In genomic region chr12:47783024-47783755, GRCh38 we compare ENCODE assay signal across 13 cellular contexts. TPM values are rescaled to one million over a fixed set of nuclear protein-coding genes. Genes with fewer than 3 reads are reported as not detected.
DNase-seq lines count a peak whose midpoint lies in the region; ATAC-seq, FAIRE-seq and TF ChIP-seq lines count a peak whose summit lies in the region.
"Had no signal": no experiment of that assay in that cellular context is flagged by ENCODE, and none has a peak within 500 bp of the region (broad histone marks: within the 10 kb centered on the region; RNA-seq: fewer than 3 reads in every experiment).

No MANE protein-coding gene starts in this region.

- H3K27me3 ChIP-seq in K562 (ENCODE audit: control insufficient read depth in 2 of 2, insufficient read depth in 2 of 2, low read length in 2 of 2) = no peaks in the 10 kb centered on the region

- H3K36me3 ChIP-seq in K562 (ENCODE audit: control insufficient read depth, insufficient read depth, low read length) = peaks cover 90% of the 10 kb centered on the region; the same call in 2 of the 3 replicates

- H3K9me1 ChIP-seq in K562 (ENCODE audit: control insufficient read depth, insufficient read depth, low read length) = no peaks in the 10 kb centered on the region

- H3K27ac Mint-ChIP-seq in T-helper 1 cell treated with Interleukin-12 subunit alpha and Interleukin-12 subunit beta and Interleukin-4 antibody, amounts not matched to agents 30 μg/mL and 1 μg/mL, for 36 hours = peak overlapping the region; percentile 84

- WGBS in K562 (ENCODE audit: insufficient coverage, low coverage, missing lambda C conversion rate) = 80% methylated on average over 10 of the region's 17 CpGs

- in situ Hi-C loops in K562 (cut with MboI) = no loop called here

- H3K36me3 Mint-ChIP-seq in T-helper 1 cell treated with Interleukin-12 subunit alpha and Interleukin-12 subunit beta and Interleukin-4 antibody, amounts not matched to agents 30 μg/mL and 1 μg/mL, for 36 hours (ENCODE audit: low read depth) = peaks cover 36% of the 10 kb centered on the region

- intact Hi-C loops in K562 (cut with micrococcal nuclease) (no loop called here), sciatic nerve (cut with DNase I) (no loop called here)

- no peaks in the 10 kb centered on the region for H3K9me3 Mint-ChIP-seq in T-helper 1 cell treated with Interleukin-12 subunit alpha and Interleukin-12 subunit beta and Interleukin-4 antibody, amounts not matched to agents 30 μg/mL and 1 μg/mL, for 36 hours
- H3K9me3 Mint-ChIP-seq: activated T-helper 2 cell treated with anti-CD3 and anti-CD28 coated beads, Interferon-gamma antibody, Interleukin-2, Interleukin-4, amounts not matched to agents 10 μg/mL and 5 μg/mL and 100 μg/mL, durations not matched to agents 14 hours and 24 hours and 36 hours had no signal

- H2AFZ ChIP-seq in K562 (ENCODE audit: low read depth, low read length) = no peak overlapping the region

- H3K9me3 ChIP-seq in K562 (replicated peaks; ENCODE audit: control insufficient read depth, insufficient read depth, low read depth, low read length) = no peaks in the 10 kb centered on the region

- no peaks in the 10 kb centered on the region for H3K27me3 Mint-ChIP-seq in T-helper 1 cell treated with Interleukin-12 subunit alpha and Interleukin-12 subunit beta and Interleukin-4 antibody, amounts not matched to agents 30 μg/mL and 1 μg/mL, for 36 hours (ENCODE audit: low read depth)

- CTCF ChIA-PET in K562 (lab: Yijun Ruan, JAX; ENCODE audit: low intra/inter-chr PET ratio) = no interaction called here

- TF ChIP-seq EP300 in K562 (IDR thresholded peaks at IDR 0.05; ENCODE audit: low read length) = no peak

- POLR2A ChIA-PET in K562 (lab: Yijun Ruan, JAX) = interaction anchor here (0.6 to 2.8 kb wide), 4 partner anchors 10 to 405 kb away, joined by 3 to 8 read pairs (median 4); partner anchors contain the start of gene SLC48A1

- DNase-seq in T-helper 1 cell (no peak), K562 (ENCODE audit: extremely low read depth in 1 of 4, low spot score in 3 of 4) (no peak), sciatic nerve (ENCODE audit: low spot score) (no peak), COLO829 (ENCODE audit: low spot score) (no peak)
- DNase-seq: effector CD8-positive, alpha-beta T cell; NCI-H1436 had no signal

- H3K4me3 ChIP-seq in K562 = no peak overlapping the region

- peaks cover 20% of the 10 kb centered on the region for H3K4me1 Mint-ChIP-seq in T-helper 1 cell treated with Interleukin-12 subunit alpha and Interleukin-12 subunit beta and Interleukin-4 antibody, amounts not matched to agents 30 μg/mL and 1 μg/mL, for 36 hours (ENCODE audit: low read depth)

- no peak for FAIRE-seq in K562 (lab: Jason Lieb, UNC)
- FAIRE-seq: A204.1, TTC549 had no signal

- peaks cover 20% of the 10 kb centered on the region for H3K79me2 ChIP-seq in K562 (ENCODE audit: control insufficient read depth, insufficient read depth, low read length)

- TF ChIP-seq CTCF in K562 (IDR thresholded peaks at IDR 0.05 in 2 of 3, conservative IDR thresholded peaks at IDR 0.05 in 1 of 3; ENCODE audit: insufficient read depth in 2 of 3, low read depth in 1 of 3, low read length in 3 of 3) = no peak

- peaks cover 10 to 47% of the 10 kb centered on the region in 2 experiments for H3K4me1 ChIP-seq in K562 (replicated peaks in 1 of 2; ENCODE audit: control insufficient read depth in 2 of 2, insufficient read depth in 2 of 2, low read length in 2 of 2)

- no peak overlapping the region for H3K4me3 Mint-ChIP-seq in T-helper 1 cell treated with Interleukin-12 subunit alpha and Interleukin-12 subunit beta and Interleukin-4 antibody, amounts not matched to agents 30 μg/mL and 1 μg/mL, for 36 hours

- H4K20me1 ChIP-seq in K562 (replicated peaks; ENCODE audit: control insufficient read depth, insufficient read depth, low read length) = peaks cover 17% of the 10 kb centered on the region; the same call in 1 of the 2 replicates

- peak overlapping the region in 1 of 2 experiments; percentile 14; a peak in 2 of 4 replicates for H3K9ac ChIP-seq in K562 (ENCODE audit: insufficient read depth in 1 of 2, low read depth in 2 of 2, low read length in 2 of 2)

- TSS peak; percentile 52 for BruUV-seq in K562 (replicated peaks; lab: Mats Ljungman, UMichigan)

- ATAC-seq in K562 = no peak
- peak; percentile 14 for ATAC-seq in sciatic nerve
- ATAC-seq in GM18868 (IDR thresholded peaks at IDR 0.05; ENCODE audit: unreplicated experiment) = no peak

- H3K27ac ChIP-seq in K562 (ENCODE audit: extremely low read depth, low read depth, low read length) = no peak overlapping the region

- 0 out of 2 replicates have a peak, but pooled peaks have one; percentile 20 for TF ChIP-seq POLR2A in K562 (conservative IDR thresholded peaks at IDR 0.05)

- no peak overlapping the region for H3K4me2 ChIP-seq in K562 (ENCODE audit: insufficient read depth, low read length)

- no peak for TF ChIP-seq RAD21 in K562 (CRISPR knock-in tag; conservative IDR thresholded peaks at IDR 0.05 in 1 of 2, IDR thresholded peaks at IDR 0.05 in 1 of 2)

RNA-seq across cellular contexts. Expression of gene SLC48A1, which starts 10.2 kb away (rescaled TPM):
- 18.5 and 36.8 TPM in 2 replicates for total RNA-seq in K562 (2011; cell fraction: chromatin; rRNA removed; ENCODE audit: low replicate concordance)
- 31.2 and 31.5 TPM in 2 replicates for total RNA-seq in K562 (2011; cell fraction: nucleolus; rRNA removed)
- total RNA-seq in K562 (2011; cell fraction: nucleoplasm; rRNA removed) = 45.5 and 69.2 TPM in 2 replicates
- 16.3 and 25.4 TPM in 2 replicates for total RNA-seq in K562 (2014; rRNA removed)
- 13.1 and 18.3 TPM in 2 replicates for total RNA-seq in K562 (2014; rRNA removed; fragmentation: Illumina TruSeq; extraction: Trizol)
- total RNA-seq in K562 (2015; rRNA removed; fragmentation: Illumina TruSeq; extraction: Trizol) = 16.1 and 16.2 TPM in 2 replicates
- total RNA-seq in K562 (2021) = 37.5 and 41.9 TPM in 2 replicates
- 10.7 and 15.7 TPM in 2 replicates for polyA plus RNA-seq in K562 (2011; rRNA removed)
- 16.7 and 26.0 TPM in 2 replicates for polyA plus RNA-seq in K562 (2011; cell fraction: cytosol; rRNA removed)
- polyA plus RNA-seq in K562 (2011; cell fraction: nucleus; rRNA removed) = 25.7 and 35.1 TPM in 2 replicates
- 22.2 and 44.4 TPM in 2 replicates for polyA plus RNA-seq in K562 (2012)
- 28.6 and 30.4 TPM in 2 replicates for polyA plus RNA-seq in K562 (2014; fragmentation: Illumina TruSeq; extraction: Trizol)
- 10 to 100 TPM; 23.5 to 26.9 TPM for polyA plus RNA-seq in K562 (2014; fragmentation: Nextera tagmentation; extraction: Ambion mirVana)
- 18.7 and 23.6 TPM in 2 replicates for polyA plus RNA-seq in K562 (2014; rRNA removed)
- 7.6 and 8.9 TPM in 2 replicates for polyA minus RNA-seq in K562 (2011; rRNA and poly(A)+ RNA removed)
- polyA minus RNA-seq in K562 (2011; cell fraction: cytosol; rRNA and poly(A)+ RNA removed) = 14.8 and 17.6 TPM in 2 replicates
- 6.9 and 11.6 TPM in 2 replicates for polyA minus RNA-seq in K562 (2011; cell fraction: nucleus; rRNA and poly(A)+ RNA removed)
- total RNA-seq in sciatic nerve = 47.9 TPM

RNA-seq across cellular contexts. Expression of gene RAPGEF3, which starts 24.5 kb away (rescaled TPM):
- total RNA-seq in K562 (2011; cell fraction: chromatin; rRNA removed; ENCODE audit: low replicate concordance) = 1.5 and 4.3 TPM in 2 replicates
- 2.2 and 2.3 TPM in 2 replicates for total RNA-seq in K562 (2011; cell fraction: nucleolus; rRNA removed)
- total RNA-seq in K562 (2011; cell fraction: nucleoplasm; rRNA removed) = 1.7 and 2.3 TPM in 2 replicates
- total RNA-seq in K562 (2014; rRNA removed) (0.45 and 0.78 TPM in 2 replicates), K562 (2014; rRNA removed; fragmentation: Illumina TruSeq; extraction: Trizol) (0.15 and 0.16 TPM in 2 replicates), K562 (2015; rRNA removed; fragmentation: Illumina TruSeq; extraction: Trizol) (0.15 and 0.33 TPM in 2 replicates), K562 (2021) (0.78 and 1.3 TPM in 2 replicates), sciatic nerve (73.4 TPM)
- polyA plus RNA-seq in K562 (2011; rRNA removed) (0.38 and 0.61 TPM in 2 replicates), K562 (2014; fragmentation: Illumina TruSeq; extraction: Trizol) (0.37 and 0.43 TPM in 2 replicates), K562 (2014; fragmentation: Nextera tagmentation; extraction: Ambion mirVana) (under 1 TPM in 1 of 2 experiments, not detected in 1; 0.03 TPM), K562 (2014; rRNA removed) (0.44 and 1.1 TPM in 2 replicates)
- 0.49 and 0.50 TPM in 2 replicates for polyA plus RNA-seq in K562 (2011; cell fraction: cytosol; rRNA removed)
- polyA plus RNA-seq in K562 (2011; cell fraction: nucleus; rRNA removed) = 2.9 and 5.0 TPM in 2 replicates
- polyA plus RNA-seq in K562 (2012) = 0.76 and 2.1 TPM in 2 replicates
- polyA minus RNA-seq in K562 (2011; rRNA and poly(A)+ RNA removed) = 0.60 and 0.78 TPM in 2 replicates
- not detected in 2 replicates for polyA minus RNA-seq in K562 (2011; cell fraction: cytosol; rRNA and poly(A)+ RNA removed)
- polyA minus RNA-seq in K562 (2011; cell fraction: nucleus; rRNA and poly(A)+ RNA removed) = 1.3 and 3.3 TPM in 2 replicates

RNA-seq across cellular contexts. Expression of gene HDAC7, which starts 36.5 kb away (rescaled TPM):
- total RNA-seq in K562 (2011; cell fraction: chromatin; rRNA removed; ENCODE audit: low replicate concordance) = 123 and 300 TPM in 2 replicates
- 143 and 147 TPM in 2 replicates for total RNA-seq in K562 (2011; cell fraction: nucleolus; rRNA removed)
- 123 and 161 TPM in 2 replicates for total RNA-seq in K562 (2011; cell fraction: nucleoplasm; rRNA removed)
- 38.4 and 57.4 TPM in 2 replicates for total RNA-seq in K562 (2014; rRNA removed)
- 22.2 and 30.2 TPM in 2 replicates for total RNA-seq in K562 (2014; rRNA removed; fragmentation: Illumina TruSeq; extraction: Trizol)
- total RNA-seq in K562 (2015; rRNA removed; fragmentation: Illumina TruSeq; extraction: Trizol) = 26.7 and 28.2 TPM in 2 replicates
- total RNA-seq in K562 (2021) = 119 and 129 TPM in 2 replicates
- 31.1 and 33.7 TPM in 2 replicates for polyA plus RNA-seq in K562 (2011; rRNA removed)
- polyA plus RNA-seq in K562 (2011; cell fraction: cytosol; rRNA removed) = 20.6 and 43.9 TPM in 2 replicates
- 215 and 430 TPM in 2 replicates for polyA plus RNA-seq in K562 (2011; cell fraction: nucleus; rRNA removed)
- 67.8 and 112 TPM in 2 replicates for polyA plus RNA-seq in K562 (2012)
- polyA plus RNA-seq in K562 (2014; fragmentation: Illumina TruSeq; extraction: Trizol) = 71.9 and 82.7 TPM in 2 replicates
- polyA plus RNA-seq in K562 (2014; fragmentation: Nextera tagmentation; extraction: Ambion mirVana) = 1 to 10 TPM; 2.5 to 3.8 TPM
- polyA plus RNA-seq in K562 (2014; rRNA removed) = 78.0 and 82.7 TPM in 2 replicates
- 8.5 and 12.0 TPM in 2 replicates for polyA minus RNA-seq in K562 (2011; rRNA and poly(A)+ RNA removed)
- 28.2 and 32.6 TPM in 2 replicates for polyA minus RNA-seq in K562 (2011; cell fraction: cytosol; rRNA and poly(A)+ RNA removed)
- 41.2 and 50.1 TPM in 2 replicates for polyA minus RNA-seq in K562 (2011; cell fraction: nucleus; rRNA and poly(A)+ RNA removed)
- 152 TPM for total RNA-seq in sciatic nerve

RNA-seq across cellular contexts. Expression of gene ENDOU, which starts 57.9 kb away (rescaled TPM):
- total RNA-seq in K562 (2011; cell fraction: chromatin; rRNA removed; ENCODE audit: low replicate concordance) = not detected in 2 replicates
- total RNA-seq in K562 (2011; cell fraction: nucleolus; rRNA removed) = not detected in 2 replicates
- not detected in 2 replicates for total RNA-seq in K562 (2011; cell fraction: nucleoplasm; rRNA removed)
- 0.04 TPM in 1 of 2 replicates, not detected in the other for total RNA-seq in K562 (2014; rRNA removed)
- not detected in 2 replicates for total RNA-seq in K562 (2014; rRNA removed; fragmentation: Illumina TruSeq; extraction: Trizol)
- not detected in 2 replicates for total RNA-seq in K562 (2015; rRNA removed; fragmentation: Illumina TruSeq; extraction: Trizol)
- not detected in 2 replicates for total RNA-seq in K562 (2021)
- 0.03 TPM in 1 of 2 replicates, not detected in the other for polyA plus RNA-seq in K562 (2011; rRNA removed)
- polyA plus RNA-seq in K562 (2011; cell fraction: cytosol; rRNA removed) = 0.04 TPM in 1 of 2 replicates, not detected in the other
- 0.16 TPM in 1 of 2 replicates, not detected in the other for polyA plus RNA-seq in K562 (2011; cell fraction: nucleus; rRNA removed)
- 0.17 TPM in 1 of 2 replicates, not detected in the other for polyA plus RNA-seq in K562 (2012)
- polyA plus RNA-seq in K562 (2014; fragmentation: Illumina TruSeq; extraction: Trizol) = not detected in 2 replicates
- not detected for polyA plus RNA-seq in K562 (2014; fragmentation: Nextera tagmentation; extraction: Ambion mirVana)
- not detected in 2 replicates for polyA plus RNA-seq in K562 (2014; rRNA removed)
- polyA minus RNA-seq in K562 (2011; rRNA and poly(A)+ RNA removed) = 0.12 TPM in 1 of 2 replicates, not detected in the other
- polyA minus RNA-seq in K562 (2011; cell fraction: cytosol; rRNA and poly(A)+ RNA removed) = not detected in 2 replicates
- not detected in 2 replicates for polyA minus RNA-seq in K562 (2011; cell fraction: nucleus; rRNA and poly(A)+ RNA removed)
- total RNA-seq in sciatic nerve = 0.40 TPM
- total RNA-seq: activated T-helper 2 cell treated with anti-CD3 and anti-CD28 coated beads, Interferon-gamma antibody, Interleukin-2, Interleukin-4, amounts not matched to agents 10 μg/mL and 5 μg/mL and 100 μg/mL, durations not matched to agents 14 hours and 24 hours and 36 hours; HT1080; mononuclear cell had no signal

Comparison
In these comparisons a context has a peak if more than half of its experiments do, and no peak if none do; other contexts are left out.
1. RNA of gene RAPGEF3, which starts 24.5 kb away (total RNA-seq): 73.4 TPM in sciatic nerve (single experiment); 0.15 to 4.3 TPM in K562; every median in the first group is over 10 times any median in the second.